20 cellular contexts compared by ENCODE assay signal in genomic region chr1:43445618-43446387, GRCh38. TPM values are rescaled to one million over a fixed set of nuclear protein-coding genes. Genes with fewer than 3 reads are reported as not detected.
A peak's percentile ranks its signal among the peaks of the same experiment; 100 is the strongest.
DNase-seq lines count a peak whose midpoint lies in the region; ATAC-seq, FAIRE-seq and TF ChIP-seq lines count a peak whose summit lies in the region.
"Had no signal": no experiment of that assay in that cellular context is flagged by ENCODE, and none has a peak within 500 bp of the region (broad histone marks: within the 10 kb centered on the region; RNA-seq: fewer than 3 reads in every experiment).

No MANE protein-coding gene starts in this region.

- FAIRE-seq in urothelium cell line (lab: Jason Lieb, UNC), result no peak

- H3K4me1 ChIP-seq in stomach, result peaks cover 0 to 12% (median 0%) of the 10 kb centered on the region in 4 donors
- peaks cover 0 to 19% (median 0%) of the 10 kb centered on the region in 9 donors for H3K4me1 ChIP-seq in heart right ventricle

- POLR2A ChIA-PET in RWPE1 (lab: Yijun Ruan, JAX; ENCODE audit: low non-redundant PET), result no interaction called here

- H3K27me3 ChIP-seq in stomach (no peaks in the 10 kb centered on the region), heart right ventricle (no peaks in the 10 kb centered on the region)
- H3K27me3 ChIP-seq: MG63 had no signal

- TF ChIP-seq POLR2A in stomach (IDR thresholded peaks at IDR 0.05), result no peak

- H3K27ac ChIP-seq in RWPE1 (peak overlapping the region; percentile 98), stomach (no peak overlapping the region), heart right ventricle (no peak overlapping the region)

- CTCF ChIA-PET in RWPE1 (lab: Yijun Ruan, JAX), result no interaction called here

- H3K36me3 ChIP-seq in stomach (peaks cover 81 to 100% (median 100%) of the 10 kb centered on the region in 4 donors), heart right ventricle (peaks cover 0 to 100% (median 76%) of the 10 kb centered on the region in 9 donors)

- no peak for TF ChIP-seq EP300 in stomach (IDR thresholded peaks at IDR 0.05)

- intact Hi-C loops in left colon (cut with DNase I, micrococcal nuclease) (no loop called here), stomach (cut with DNase I; ENCODE audit: low total_unique reads) (no loop called here), heart right ventricle (cut with DNase I) (no loop called here)

- TF ChIP-seq CTCF in RWPE1 (conservative IDR thresholded peaks at IDR 0.05; ENCODE audit: low read depth) (no peak), stomach (IDR thresholded peaks at IDR 0.05) (no peak), heart right ventricle (IDR thresholded peaks at IDR 0.05) (no peak)

- 85 to 93% (median 88%) methylated on average over 10 of the region's 10 CpGs for WGBS in stomach, 5 donors
- 94% methylated on average over 10 of the region's 10 CpGs for WGBS in heart right ventricle, 2 donors

- ATAC-seq in left colon (no peak), heart right ventricle (no peak)
- ATAC-seq: mucosa of descending colon had no signal

- H3K9me3 ChIP-seq in stomach (no peaks in the 10 kb centered on the region), heart right ventricle (no peaks in the 10 kb centered on the region)
- H3K9me3 ChIP-seq: MG63, mucosa of descending colon had no signal

- peak; percentile 31 for DNase-seq in activated effector memory CD4-positive, alpha-beta T cell treated with anti-CD3 and anti-CD28 coated beads, Interleukin-2, amount 50 U/mL, for 16 hours
- no peak for DNase-seq in activated effector memory CD4-positive, alpha-beta T cell treated with Interleukin-2 at 50 U/mL for 16 hours
- DNase-seq in RWPE1 (ENCODE audit: low spot score) (no peak), left colon (peak; percentile 2 to 8), stomach (peak; percentile 11), urothelium cell line (ENCODE audit: low spot score) (no peak), NCI-H226 (no peak), heart right ventricle (no peak)
- DNase-seq: anterior cingulate cortex; C1 segment of cervical spinal cord; effector CD8-positive, alpha-beta T cell; left ventricle myocardium superior; MG63; NCI-H1436; NCI-H526; RPMI8226; stimulated activated CD4-positive, alpha-beta T cell treated with anti-CD3 and anti-CD28 coated beads, Interleukin-12 subunit alpha, Interleukin-12 subunit beta, amount 100 ng/mL, for 4 hours; substantia nigra had no signal

- H3K4me3 ChIP-seq in stomach, result no peak overlapping the region
- H3K4me3 ChIP-seq in heart right ventricle, result no peak overlapping the region
- H3K4me3 ChIP-seq: GM23338, MG63, mucosa of descending colon had no signal

RNA-seq across cellular contexts. Expression of gene HYI, which starts 7.9 kb away (rescaled TPM):
- 10 to 100 TPM; 60.9 to 74.3 TPM for total RNA-seq in left colon
- 10 to 100 TPM; 24.4 to 77.6 (median 43.6) TPM for total RNA-seq in stomach
- 100 to 1,000 TPM in 2 of 3 donors, 10 to 100 TPM in 1; 64.2 to 173 (median 143) TPM for polyA plus RNA-seq in stomach
- 10 to 100 TPM; 15.9 to 24.4 (median 19.9) TPM for total RNA-seq in heart right ventricle
- 10 to 100 TPM; 13.1 to 67.4 TPM for polyA plus RNA-seq in heart right ventricle

RNA-seq across cellular contexts. Expression of gene SZT2, which starts 56.1 kb away (rescaled TPM):
- total RNA-seq in left colon (10 to 100 TPM; 49.5 to 73.2 TPM), stomach (10 to 100 TPM; 49.6 to 69.3 (median 56.7) TPM), heart right ventricle (10 to 100 TPM; 20.5 to 38.3 (median 26.0) TPM)
- polyA plus RNA-seq in stomach (10 to 100 TPM in 1 of 3 donors, 1 to 10 TPM in 2; 4.9 to 10.2 (median 9.3) TPM), heart right ventricle (10 to 100 TPM in 1 of 2 donors, 1 to 10 TPM in 1; 8.6 to 44.0 TPM)

RNA-seq across cellular contexts. Expression of gene MED8, which starts 56.2 kb away (rescaled TPM):
- total RNA-seq in left colon (10 to 100 TPM; 39.1 to 39.5 TPM), stomach (10 to 100 TPM in 4 of 5 donors, 1 to 10 TPM in 1; 5.8 to 52.2 (median 29.6) TPM), heart right ventricle (10 to 100 TPM; 10.5 to 22.5 (median 13.9) TPM)
- polyA plus RNA-seq in stomach (10 to 100 TPM; 28.3 to 46.1 (median 30.6) TPM), heart right ventricle (10 to 100 TPM; 11.8 to 32.4 TPM)

Comparison
In these comparisons a context has a peak if more than half of its experiments do, and no peak if none do; other contexts are left out.
1. DNase-seq: peak in activated effector memory CD4-positive, alpha-beta T cell treated with anti-CD3 and anti-CD28 coated beads, Interleukin-2, amount 50 U/mL, for 16 hours (single experiment), left colon (2 of 2) and stomach (single experiment); none in activated effector memory CD4-positive, alpha-beta T cell treated with Interleukin-2 at 50 U/mL for 16 hours (single experiment), RWPE1 (single experiment), urothelium cell line (single experiment), NCI-H226 (single experiment) and heart right ventricle (0 of 2).